In genomic region chr17:7888184-7888920, GRCh38 we compare ENCODE assay signal across 8 cellular contexts. TPM values are rescaled to one million over a fixed set of nuclear protein-coding genes. Genes with fewer than 3 reads are reported as not detected.
DNase-seq lines count a peak whose midpoint lies in the region; ATAC-seq and TF ChIP-seq lines count a peak whose summit lies in the region.

Gene CHD3 (plus strand): TSS chr17:7888789. CDS start chr17:7889001, 212 bp downstream.

- H3K36me3 Mint-ChIP-seq in stimulated activated naive B cell treated with anti-CD40 and anti-IgM and Interleukin-4, amounts not matched to agents 10 μg/mL and 1 μg/mL and 100 μg/mL, for 72 hours, result peaks cover 14 to 22% of the 10 kb centered on the region in 2 donors

- H3K4me3 ChIP-seq in WI38 (ENCODE audit: low read depth, low read length), result peak within 1 kb of the TSS; percentile 62
- peak within 1 kb of the TSS; percentile 86 for H3K4me3 ChIP-seq in colonic mucosa
- peak within 1 kb of the TSS; percentile 93 for H3K4me3 ChIP-seq in lower lobe of right lung

- H3K9me3 Mint-ChIP-seq in stimulated activated naive B cell treated with anti-CD40 and anti-IgM and Interleukin-4, amounts not matched to agents 10 μg/mL and 1 μg/mL and 100 μg/mL, for 72 hours, result no peaks in the 10 kb centered on the region

- H3K4me1 ChIP-seq in colonic mucosa (peaks cover 23% of the 10 kb centered on the region), lower lobe of right lung (peaks cover 49% of the 10 kb centered on the region)

- intact Hi-C loops in colonic mucosa (cut with DNase I) (no loop called here), lower lobe of right lung (cut with DNase I) (no loop called here)

- no peak within 1 kb of the TSS for H3K4me3 Mint-ChIP-seq in stimulated activated naive B cell treated with anti-CD40 and anti-IgM and Interleukin-4, amounts not matched to agents 10 μg/mL and 1 μg/mL and 100 μg/mL, for 72 hours

- H3K27ac Mint-ChIP-seq in stimulated activated naive B cell treated with anti-CD40 and anti-IgM and Interleukin-4, amounts not matched to agents 10 μg/mL and 1 μg/mL and 100 μg/mL, for 72 hours, result peak within 1 kb of the TSS; percentile 89

- peak within 1 kb of the TSS; percentile 65 to 97 for H3K9ac ChIP-seq in colonic mucosa (ENCODE audit: low read depth in 2 of 2, low read length in 2 of 2)

- H3K27ac ChIP-seq in colonic mucosa, result peak within 1 kb of the TSS; percentile 99
- peak within 1 kb of the TSS; percentile 92 for H3K27ac ChIP-seq in lower lobe of right lung

- TF ChIP-seq CTCF in WI38 (IDR thresholded peaks at IDR 0.05; ENCODE audit: low read depth, low read length) (no peak), colonic mucosa (IDR thresholded peaks at IDR 0.05) (no peak), lower lobe of right lung (IDR thresholded peaks at IDR 0.05) (no peak)

- H3K4me1 Mint-ChIP-seq in stimulated activated naive B cell treated with anti-CD40 and anti-IgM and Interleukin-4, amounts not matched to agents 10 μg/mL and 1 μg/mL and 100 μg/mL, for 72 hours, result peaks cover 9 to 12% of the 10 kb centered on the region in 2 donors

- H3K36me3 ChIP-seq in colonic mucosa, result peaks cover 12% of the 10 kb centered on the region
- H3K36me3 ChIP-seq in lower lobe of right lung, result peaks cover 32% of the 10 kb centered on the region

- H3K27me3 ChIP-seq in colonic mucosa (no peaks in the 10 kb centered on the region), lower lobe of right lung (ENCODE audit: low read depth) (no peaks in the 10 kb centered on the region)

- peak; percentile 72 for DNase-seq in NCI-H2171 treated with DMSO at 0.1 percent for 48 hours (lab: John Stamatoyannopoulos, UW)
- DNase-seq in NCI-H2171 (lab: John Stamatoyannopoulos, UW), result no peak
- peak; percentile 65 for DNase-seq in colonic mucosa
- no peak for DNase-seq in lower lobe of right lung
- no peak for DNase-seq in stimulated activated naive B cell treated with anti-CD40 and anti-IgM and Interleukin-4, amounts not matched to agents 10 μg/mL and 1 μg/mL and 100 μg/mL, for 72 hours
- no peak for DNase-seq in SW480 (ENCODE audit: low spot score)

- peak; percentile 47 to 52 for ATAC-seq in lower lobe of right lung
- no peak for ATAC-seq in stimulated activated naive B cell treated with anti-CD40 and anti-IgM and Interleukin-4, amounts not matched to agents 10 μg/mL and 1 μg/mL and 100 μg/mL, for 72 hours (replicated peaks)
- no peak for ATAC-seq in GM21447 (IDR thresholded peaks at IDR 0.05; ENCODE audit: unreplicated experiment)

- H3K27me3 Mint-ChIP-seq in stimulated activated naive B cell treated with anti-CD40 and anti-IgM and Interleukin-4, amounts not matched to agents 10 μg/mL and 1 μg/mL and 100 μg/mL, for 72 hours, result no peaks in the 10 kb centered on the region

- H3K9me3 ChIP-seq in colonic mucosa, result no peaks in the 10 kb centered on the region
- no peaks in the 10 kb centered on the region for H3K9me3 ChIP-seq in lower lobe of right lung

RNA-seq across cellular contexts. Expression of gene CHD3, which starts in this region (rescaled TPM):
- 100 to 1,000 TPM in 1 of 2 donors, 10 to 100 TPM in 1; 56.3 to 108 TPM for total RNA-seq in colonic mucosa
- 77.9 TPM for total RNA-seq in lower lobe of right lung

Comparison
In these comparisons a context has a peak if more than half of its experiments do, and no peak if none do; other contexts are left out.
1. DNase-seq: peak in NCI-H2171 treated with DMSO at 0.1 percent for 48 hours (single experiment) and colonic mucosa (single experiment); none in NCI-H2171 (single experiment), lower lobe of right lung (single experiment), stimulated activated naive B cell treated with anti-CD40 and anti-IgM and Interleukin-4, amounts not matched to agents 10 μg/mL and 1 μg/mL and 100 μg/mL, for 72 hours (single experiment) and SW480 (single experiment).
2. ATAC-seq: peak in lower lobe of right lung (2 of 2); none in stimulated activated naive B cell treated with anti-CD40 and anti-IgM and Interleukin-4, amounts not matched to agents 10 μg/mL and 1 μg/mL and 100 μg/mL, for 72 hours (0 of 2) and GM21447 (single experiment).
3. Peak in every context shown above with its lines, with median percentiles within 50 percentile points of each other: H3K4me3 ChIP-seq.